3 cellular contexts compared by ENCODE assay signal in genomic region chr17:19127148-19127980, GRCh38. TPM values are rescaled to one million over a fixed set of nuclear protein-coding genes. Genes with fewer than 3 reads are reported as not detected.
"Had no signal": no experiment of that assay in that cellular context is flagged by ENCODE, and none has a peak within 500 bp of the region (broad histone marks: within the 10 kb centered on the region; RNA-seq: fewer than 3 reads in every experiment).

Gene GRAPL (plus strand): TSS chr17:19127589. CDS start chr17:19127620, 31 bp downstream.

RNA-seq across cellular contexts. Expression of gene GRAPL, which starts in this region (rescaled TPM):
- total RNA-seq: chondrocyte, occipital lobe, progenitor cell of endocrine pancreas had no signal
